In the genomic region with DNA sequence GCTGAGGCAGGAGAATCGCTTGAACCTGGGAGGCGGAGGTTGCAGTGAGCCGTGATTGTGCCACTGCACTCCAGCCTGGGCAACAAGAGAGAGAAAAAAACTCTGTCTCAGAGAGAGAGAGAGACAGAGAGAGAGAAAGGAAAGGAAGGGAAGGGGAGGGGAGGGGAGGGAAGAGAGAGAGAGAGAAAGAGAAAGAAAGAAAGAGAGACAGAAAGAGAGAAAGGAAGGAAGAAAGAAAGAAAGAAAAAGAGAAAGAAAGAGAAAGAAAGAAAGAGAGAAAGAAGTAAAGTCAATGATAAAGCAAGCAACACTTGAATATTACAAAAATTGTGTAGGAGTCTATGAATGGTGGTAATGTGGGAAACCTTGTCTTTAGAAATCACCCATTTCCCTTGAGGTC, we compare ENCODE assay signal across 11 cellular contexts.
"Had no signal": no experiment of that assay in that cellular context is flagged by ENCODE, and none has a peak within 500 bp of the region (broad histone marks: within the 10 kb centered on the region; RNA-seq: fewer than 3 reads in every experiment).

No MANE protein-coding gene starts in this region.

- H3K4me2 ChIP-seq: KMS-11 had no signal

- FAIRE-seq: H1, H54, HTR-8/SVneo had no signal

- DNase-seq: GM23248, H9, HCEC 1CT, HFFc6, IMR-90, Karpas-422, KBM-7 had no signal

- H3K27ac Mint-ChIP-seq: H9, HFFc6 had no signal

- H3K4me3 Mint-ChIP-seq: H9, HFFc6 had no signal

- H3K9ac ChIP-seq: GM23248, KMS-11 had no signal

- H3K27ac ChIP-seq: GM23248, KMS-11 had no signal

- H2AFZ ChIP-seq: GM23248 had no signal

- H3K4me3 ChIP-seq: GM23248 had no signal
